10 cellular contexts compared by ENCODE assay signal in the genomic region with DNA sequence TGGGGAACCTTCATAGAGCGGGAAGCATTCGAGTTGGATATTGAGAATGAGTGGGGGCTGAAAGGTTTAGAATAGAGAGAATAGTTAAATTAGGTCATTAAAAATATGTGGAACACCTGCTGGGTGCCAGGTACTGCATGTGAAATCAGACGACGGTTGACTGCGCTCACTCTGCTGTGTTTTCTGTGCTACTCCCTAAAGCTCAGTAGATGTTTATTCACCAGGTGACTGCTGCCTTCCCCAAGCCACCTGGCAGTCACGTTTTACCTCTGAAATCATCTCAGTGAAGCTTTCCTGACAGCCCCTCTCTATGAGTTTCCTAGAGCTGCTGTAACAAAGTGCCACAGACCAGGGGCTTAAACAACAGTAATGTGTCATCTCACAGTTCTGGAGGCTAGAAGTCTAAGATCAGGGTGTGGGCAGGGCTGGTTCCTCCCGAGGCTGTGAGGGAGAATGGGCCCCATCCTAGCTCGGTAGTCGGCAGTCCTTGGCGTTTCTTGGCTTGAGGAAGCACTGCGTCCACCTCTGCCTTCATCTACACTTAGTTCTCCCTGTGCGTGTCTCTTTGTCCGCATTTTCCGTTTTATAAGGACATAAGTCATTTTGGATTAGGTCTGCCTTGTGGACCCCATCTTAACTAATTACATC. TPM values are rescaled to one million over a fixed set of nuclear protein-coding genes. Genes with fewer than 3 reads are reported as not detected.
DNase-seq lines count a peak whose midpoint lies in the region; ATAC-seq and TF ChIP-seq lines count a peak whose summit lies in the region.
"Had no signal": no experiment of that assay in that cellular context is flagged by ENCODE, and none has a peak within 500 bp of the region (broad histone marks: within the 10 kb centered on the region; RNA-seq: fewer than 3 reads in every experiment).

No MANE protein-coding gene starts in this region.

- DNase-seq in breast epithelium (ENCODE audit: low spot score in 2 of 2), result no peak
- no peak for DNase-seq in MCF 10A (ENCODE audit: unreplicated experiment)
- DNase-seq in epithelial cell of proximal tubule (ENCODE audit: low read depth), result no peak
- DNase-seq in upper lobe of right lung, result no peak
- DNase-seq in NCI-H2196 (lab: John Stamatoyannopoulos, UW; ENCODE audit: unreplicated experiment), result no peak
- no peak for DNase-seq in NCI-H128 (lab: John Stamatoyannopoulos, UW; ENCODE audit: unreplicated experiment)
- no peak for DNase-seq in putamen (ENCODE audit: low spot score)
- DNase-seq: activated CD8-positive, alpha-beta memory T cell treated with anti-CD3 and anti-CD28 coated beads, Interleukin-2, amount 10 ng/mL, durations not matched to agents 7 days and 5 days had no signal

- H3K4me3 Mint-ChIP-seq in MCF 10A (ENCODE audit: unreplicated experiment), result no peak overlapping the region
- H3K4me3 Mint-ChIP-seq in nephron, result peak overlapping the region; percentile 16 to 74 (median 62)
- H3K4me3 Mint-ChIP-seq: activated CD8-positive, alpha-beta memory T cell treated with anti-CD3 and anti-CD28 coated beads, Interleukin-2, amount 10 ng/mL, durations not matched to agents 7 days and 5 days had no signal

- CTCF ChIA-PET in MCF 10A (lab: Yijun Ruan, JAX), result no interaction called here

- POLR2A ChIA-PET in MCF 10A (lab: Yijun Ruan, JAX), result no interaction called here

- H3K4me1 ChIP-seq in breast epithelium, result peaks cover 5 to 14% of the 10 kb centered on the region in 2 donors
- peaks cover 91% of the 10 kb centered on the region for H3K4me1 ChIP-seq in upper lobe of right lung

- no peak for ATAC-seq in upper lobe of right lung
- ATAC-seq: activated CD8-positive, alpha-beta memory T cell treated with anti-CD3 and anti-CD28 coated beads, Interleukin-2, amount 10 ng/mL, durations not matched to agents 7 days and 5 days had no signal

- H3K36me3 ChIP-seq in breast epithelium (no peaks in the 10 kb centered on the region), upper lobe of right lung (no peaks in the 10 kb centered on the region)

- H3K4me3 ChIP-seq in breast epithelium (peak overlapping the region in 1 of 3 donors; percentile 50), epithelial cell of proximal tubule (ENCODE audit: low read depth, low read length) (peak overlapping the region; percentile 19), upper lobe of right lung (peak overlapping the region; percentile 6)

- H3K27me3 Mint-ChIP-seq in MCF 10A (ENCODE audit: insufficient read depth, unreplicated experiment) (no peaks in the 10 kb centered on the region), nephron (ENCODE audit: low read depth) (no peaks in the 10 kb centered on the region)
- H3K27me3 Mint-ChIP-seq: activated CD8-positive, alpha-beta memory T cell treated with anti-CD3 and anti-CD28 coated beads, Interleukin-2, amount 10 ng/mL, durations not matched to agents 7 days and 5 days had no signal

- TF ChIP-seq POLR2A in breast epithelium (IDR thresholded peaks at IDR 0.05), result no peak

- peaks cover 12% of the 10 kb centered on the region for H3K36me3 Mint-ChIP-seq in MCF 10A (ENCODE audit: insufficient read depth, unreplicated experiment)
- H3K36me3 Mint-ChIP-seq in nephron (ENCODE audit: low read depth), result peaks cover 7% of the 10 kb centered on the region

- no peaks in the 10 kb centered on the region for H3K27me3 ChIP-seq in breast epithelium
- H3K27me3 ChIP-seq in upper lobe of right lung, result no peaks in the 10 kb centered on the region

- intact Hi-C loops in breast epithelium (cut with DNase I; ENCODE audit: low total_unique reads) (no loop called here), MCF 10A (cut with micrococcal nuclease) (no loop called here), upper lobe of right lung (cut with DNase I) (no loop called here)

- no peaks in the 10 kb centered on the region for H3K9me3 ChIP-seq in breast epithelium
- H3K9me3 ChIP-seq in upper lobe of right lung, result no peaks in the 10 kb centered on the region

- H3K9me3 Mint-ChIP-seq in MCF 10A (ENCODE audit: unreplicated experiment), result no peaks in the 10 kb centered on the region
- no peaks in the 10 kb centered on the region for H3K9me3 Mint-ChIP-seq in nephron

- H3K27ac Mint-ChIP-seq in MCF 10A (ENCODE audit: low read depth, unreplicated experiment) (no peak overlapping the region), nephron (peak overlapping the region; percentile 83 to 89 (median 85))
- H3K27ac Mint-ChIP-seq: activated CD8-positive, alpha-beta memory T cell treated with anti-CD3 and anti-CD28 coated beads, Interleukin-2, amount 10 ng/mL, durations not matched to agents 7 days and 5 days had no signal

- no peak for TF ChIP-seq CTCF in breast epithelium (IDR thresholded peaks at IDR 0.05)
- TF ChIP-seq CTCF in MCF 10A (IDR thresholded peaks at IDR 0.05; ENCODE audit: unreplicated experiment), result no peak
- no peak for TF ChIP-seq CTCF in epithelial cell of proximal tubule (conservative IDR thresholded peaks at IDR 0.05; ENCODE audit: low read depth, low read length)
- TF ChIP-seq CTCF in nephron (IDR thresholded peaks at IDR 0.05; ENCODE audit: unreplicated experiment in 3 of 3), result no peak
- TF ChIP-seq CTCF in upper lobe of right lung (IDR thresholded peaks at IDR 0.05), result no peak

- peaks cover 7% of the 10 kb centered on the region for H3K4me1 Mint-ChIP-seq in MCF 10A (ENCODE audit: insufficient read depth, unreplicated experiment)
- H3K4me1 Mint-ChIP-seq in nephron, result peaks cover 74% of the 10 kb centered on the region

- peak overlapping the region; percentile 45 to 76 for H3K27ac ChIP-seq in breast epithelium
- H3K27ac ChIP-seq in upper lobe of right lung, result peak overlapping the region; percentile 75
- H3K27ac ChIP-seq: KMS-11 had no signal

- no TSS peak for BruUV-seq in MCF 10A (replicated peaks; lab: Mats Ljungman, UMichigan)

RNA-seq across cellular contexts. Expression of gene ADD1, which starts 25.3 kb away (rescaled TPM):
- total RNA-seq in breast epithelium (100 to 1,000 TPM; 161 to 193 (median 181) TPM), MCF 10A (2022) (131 and 161 TPM in 2 replicates), epithelial cell of proximal tubule (153 and 222 TPM in 2 replicates), upper lobe of right lung (286 TPM)
